In genomic region chr16:68070811-68071546, GRCh38 we compare ENCODE assay signal across 1 cellular context.
A peak's percentile ranks its signal among the peaks of the same experiment; 100 is the strongest.
TF ChIP-seq lines count a peak whose summit lies in the region.

No MANE protein-coding gene starts in this region.

TF ChIP-seq in GM12878, 131 proteins besides CTCF, POLR2A, EP300 and RAD21:
- TF ChIP-seq ZBTB33 (IDR thresholded peaks at IDR 0.05) = no peak
- no peak for TF ChIP-seq ZNF384 (IDR thresholded peaks at IDR 0.05; ENCODE audit: borderline replicate concordance, low read depth, low read length)
- TF ChIP-seq SUZ12 (IDR thresholded peaks at IDR 0.05; ENCODE audit: unreplicated experiment) = no peak
- TF ChIP-seq E2F8 (IDR thresholded peaks at IDR 0.05; ENCODE audit: low read depth, partially characterized antibody) = no peak
- TF ChIP-seq SPI1 (IDR thresholded peaks at IDR 0.05; ENCODE audit: borderline replicate concordance, insufficient read depth, low read depth, low read length) = no peak
- no peak for TF ChIP-seq RAD51 (IDR thresholded peaks at IDR 0.05)
- TF ChIP-seq NRF1 (conservative IDR thresholded peaks at IDR 0.05; ENCODE audit: low read depth, low read length) = no peak
- no peak for TF ChIP-seq NFIC (IDR thresholded peaks at IDR 0.05; ENCODE audit: low read depth, low read length)
- no peak for TF ChIP-seq ZNF687 (IDR thresholded peaks at IDR 0.05)
- TF ChIP-seq IKZF1 (conservative IDR thresholded peaks at IDR 0.05) = 0 out of 2 replicates have a peak, but pooled peaks have one; percentile 12
- TF ChIP-seq BMI1 (IDR thresholded peaks at IDR 0.05; ENCODE audit: borderline replicate concordance) = no peak
- no peak for TF ChIP-seq LARP7 (IDR thresholded peaks at IDR 0.05)
- no peak for TF ChIP-seq TCF7 (IDR thresholded peaks at IDR 0.05; ENCODE audit: borderline replicate concordance)
- TF ChIP-seq ZZZ3 (IDR thresholded peaks at IDR 0.05; ENCODE audit: control insufficient read depth, insufficient read length, low read depth) = no peak
- no peak for TF ChIP-seq ZNF217 (IDR thresholded peaks at IDR 0.05)
- no peak for TF ChIP-seq WRNIP1 (IDR thresholded peaks at IDR 0.05; ENCODE audit: borderline replicate concordance, low read depth, low read length)
- no peak for TF ChIP-seq CBX5 (IDR thresholded peaks at IDR 0.05; ENCODE audit: low read depth)
- no peak for TF ChIP-seq CREB1 (IDR thresholded peaks at IDR 0.05; ENCODE audit: low read depth)
- no peak for TF ChIP-seq TARDBP (IDR thresholded peaks at IDR 0.05; ENCODE audit: borderline replicate concordance)
- TF ChIP-seq PAX5 (IDR thresholded peaks at IDR 0.05; ENCODE audit: borderline replicate concordance, low read depth, low read length) = peak; percentile 92
- TF ChIP-seq, protein P1, sequence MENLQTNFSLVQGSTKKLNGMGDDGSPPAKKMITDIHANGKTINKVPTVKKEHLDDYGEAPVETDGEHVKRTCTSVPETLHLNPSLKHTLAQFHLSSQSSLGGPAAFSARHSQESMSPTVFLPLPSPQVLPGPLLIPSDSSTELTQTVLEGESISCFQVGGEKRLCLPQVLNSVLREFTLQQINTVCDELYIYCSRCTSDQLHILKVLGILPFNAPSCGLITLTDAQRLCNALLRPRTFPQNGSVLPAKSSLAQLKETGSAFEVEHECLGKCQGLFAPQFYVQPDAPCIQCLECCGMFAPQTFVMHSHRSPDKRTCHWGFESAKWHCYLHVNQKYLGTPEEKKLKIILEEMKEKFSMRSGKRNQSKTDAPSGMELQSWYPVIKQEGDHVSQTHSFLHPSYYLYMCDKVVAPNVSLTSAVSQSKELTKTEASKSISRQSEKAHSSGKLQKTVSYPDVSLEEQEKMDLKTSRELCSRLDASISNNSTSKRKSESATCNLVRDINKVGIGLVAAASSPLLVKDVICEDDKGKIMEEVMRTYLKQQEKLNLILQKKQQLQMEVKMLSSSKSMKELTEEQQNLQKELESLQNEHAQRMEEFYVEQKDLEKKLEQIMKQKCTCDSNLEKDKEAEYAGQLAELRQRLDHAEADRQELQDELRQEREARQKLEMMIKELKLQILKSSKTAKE (IDR thresholded peaks at IDR 0.05; ENCODE audit: low read depth, poor library complexity, severe bottlenecking) = no peak
- no peak for TF ChIP-seq PML (IDR thresholded peaks at IDR 0.05; ENCODE audit: low read length)
- no peak for TF ChIP-seq POLR2AphosphoS2 (IDR thresholded peaks at IDR 0.05; ENCODE audit: low read depth, low read length)
- peak in 1 of 2 experiments; percentile 29; a peak in 1 of 4 replicates for TF ChIP-seq ETV6 (conservative IDR thresholded peaks at IDR 0.05 in 1 of 2, IDR thresholded peaks at IDR 0.05 in 1 of 2; ENCODE audit: borderline replicate concordance in 1 of 2, low read depth in 1 of 2)
- TF ChIP-seq YY1 (IDR thresholded peaks at IDR 0.05; ENCODE audit: low read depth, low read length) = no peak
- 0 out of 4 replicates have a peak, but pooled peaks of 1 of the 2 experiments have one; percentile 9 for TF ChIP-seq BHLHE40 (IDR thresholded peaks at IDR 0.05; ENCODE audit: borderline replicate concordance in 1 of 2, low read depth in 2 of 2, low read length in 1 of 2)
- no peak for TF ChIP-seq MEF2A (IDR thresholded peaks at IDR 0.05; ENCODE audit: insufficient read depth, low read depth, low read length)
- TF ChIP-seq SIX5 (IDR thresholded peaks at IDR 0.05; ENCODE audit: low read depth, low read length, severe bottlenecking) = no peak
- no peak for TF ChIP-seq POLR2AphosphoS5 (IDR thresholded peaks at IDR 0.05; ENCODE audit: low read length)
- TF ChIP-seq ZBED1 (IDR thresholded peaks at IDR 0.05; ENCODE audit: borderline replicate concordance) = no peak
- peak; percentile 13; the same call in 1 of the 2 replicates for TF ChIP-seq SMARCA5 (IDR thresholded peaks at IDR 0.05)
- no peak for TF ChIP-seq CHD4 (IDR thresholded peaks at IDR 0.05)
- TF ChIP-seq FOXM1 (IDR thresholded peaks at IDR 0.05; ENCODE audit: low read depth, low read length) = peak; percentile 32; the same call in 1 of the 2 replicates
- TF ChIP-seq KDM1A (IDR thresholded peaks at IDR 0.05; ENCODE audit: borderline replicate concordance) = no peak
- TF ChIP-seq MYC (IDR thresholded peaks at IDR 0.05; ENCODE audit: insufficient read depth, insufficient read length, insufficient replicate concordance, low read length, severe bottlenecking) = no peak
- no peak for TF ChIP-seq EED (IDR thresholded peaks at IDR 0.05; ENCODE audit: low read depth)
- TF ChIP-seq HDAC2 (IDR thresholded peaks at IDR 0.05) = no peak
- no peak for TF ChIP-seq RELA (IDR thresholded peaks at IDR 0.05; ENCODE audit: borderline replicate concordance, partially characterized antibody)
- TF ChIP-seq, protein P2, sequence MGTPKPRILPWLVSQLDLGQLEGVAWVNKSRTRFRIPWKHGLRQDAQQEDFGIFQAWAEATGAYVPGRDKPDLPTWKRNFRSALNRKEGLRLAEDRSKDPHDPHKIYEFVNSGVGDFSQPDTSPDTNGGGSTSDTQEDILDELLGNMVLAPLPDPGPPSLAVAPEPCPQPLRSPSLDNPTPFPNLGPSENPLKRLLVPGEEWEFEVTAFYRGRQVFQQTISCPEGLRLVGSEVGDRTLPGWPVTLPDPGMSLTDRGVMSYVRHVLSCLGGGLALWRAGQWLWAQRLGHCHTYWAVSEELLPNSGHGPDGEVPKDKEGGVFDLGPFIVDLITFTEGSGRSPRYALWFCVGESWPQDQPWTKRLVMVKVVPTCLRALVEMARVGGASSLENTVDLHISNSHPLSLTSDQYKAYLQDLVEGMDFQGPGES (IDR thresholded peaks at IDR 0.05) = no peak
- peak; percentile 55; the same call in 1 of the 2 replicates for TF ChIP-seq RUNX3 (IDR thresholded peaks at IDR 0.05; ENCODE audit: low read length)
- TF ChIP-seq ASH2L (IDR thresholded peaks at IDR 0.05; ENCODE audit: borderline replicate concordance, low read depth) = no peak
- TF ChIP-seq ZSCAN29 (IDR thresholded peaks at IDR 0.05) = no peak
- TF ChIP-seq ESRRA (IDR thresholded peaks at IDR 0.05; ENCODE audit: low read length) = no peak
- TF ChIP-seq STAT3 (IDR thresholded peaks at IDR 0.05; ENCODE audit: low read depth, low read length) = no peak
- TF ChIP-seq TCF3 (IDR thresholded peaks at IDR 0.05; ENCODE audit: borderline replicate concordance, insufficient read depth, low read depth, low read length) = no peak
- TF ChIP-seq ZNF207 (IDR thresholded peaks at IDR 0.05; ENCODE audit: borderline replicate concordance) = no peak
